Comparison of ENCODE assay signal across 8 cellular contexts in the genomic region with DNA sequence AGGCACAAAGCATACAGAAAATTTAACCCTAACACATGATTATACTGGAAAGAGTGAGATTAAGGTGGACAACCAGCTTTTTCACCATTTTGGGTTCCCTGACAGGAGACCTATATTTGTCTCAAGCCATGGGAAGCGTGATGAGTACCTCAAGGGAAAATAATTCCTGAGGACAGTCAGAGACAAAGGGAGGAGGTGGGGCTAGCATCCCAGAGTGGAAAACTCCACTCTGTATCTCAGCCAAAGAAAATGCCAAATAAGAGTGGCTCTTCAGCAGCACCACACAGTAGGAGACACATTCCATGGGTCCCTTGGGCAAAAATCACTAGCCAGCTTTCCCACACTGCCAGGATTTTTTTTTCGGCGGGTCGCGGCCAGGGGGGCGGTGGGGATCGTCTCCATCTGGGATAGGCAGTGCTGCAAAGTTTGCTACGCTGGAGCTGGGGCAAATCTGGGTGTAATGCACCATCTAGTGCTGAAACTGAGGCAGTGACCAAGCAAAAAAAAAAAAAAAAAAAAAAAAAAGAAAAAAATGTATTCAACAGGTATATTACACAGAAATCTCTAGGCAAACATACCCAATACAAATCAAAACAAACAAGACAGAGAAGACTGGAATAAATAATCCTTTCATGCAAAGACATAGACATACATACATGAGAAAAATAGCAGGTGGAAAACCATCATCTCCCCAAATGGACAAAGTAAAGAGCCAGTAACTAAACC.
A peak's percentile ranks its signal among the peaks of the same experiment; 100 is the strongest.
DNase-seq lines count a peak whose midpoint lies in the region; ATAC-seq and TF ChIP-seq lines count a peak whose summit lies in the region.

No MANE protein-coding gene starts in this region.

- H3K9ac ChIP-seq in NT2/D1 (ENCODE audit: insufficient read length, low read depth) = peak overlapping the region; percentile 64

- POLR2A ChIA-PET in BJ (lab: Charles Lee) = interaction anchor here (0.6 kb wide), 1 partner anchor 29 kb away, joined by 8 read pairs; no protein-coding TSS in a partner anchor

- ATAC-seq in GM21723 (IDR thresholded peaks at IDR 0.05; ENCODE audit: unreplicated experiment) (peak; percentile 78), HG03095 (IDR thresholded peaks at IDR 0.05; ENCODE audit: unreplicated experiment) (no peak)

- H3K4me1 ChIP-seq in NT2/D1 (ENCODE audit: insufficient read depth, insufficient read length) = no peaks in the 10 kb centered on the region

- CTCF ChIA-PET in BJ (lab: Yijun Ruan, JAX) = interaction anchor here (0.6 to 1.0 kb wide), 7 partner anchors 10 to 982 kb away, joined by 3 to 4 read pairs (median 3); no protein-coding TSS in a partner anchor

- H3K36me3 ChIP-seq in BJ (ENCODE audit: control insufficient read depth, insufficient read depth, low read length) (no peaks in the 10 kb centered on the region), NT2/D1 (ENCODE audit: insufficient read depth, insufficient read length, low read length) (no peaks in the 10 kb centered on the region)

- DNase-seq in BJ (ENCODE audit: low read depth) = no peak
- DNase-seq in NT2/D1 (ENCODE audit: low read depth, low spot score) = peak; percentile 32
- DNase-seq in fibroblast of peridontal ligament (ENCODE audit: extremely low read depth) = peak; percentile 14
- no peak for DNase-seq in T-helper 9 cell
- no peak for DNase-seq in hippocampal formation (lab: John Stamatoyannopoulos, UW)
- DNase-seq in GF-D8 (lab: John Stamatoyannopoulos, UW) = no peak

- no peaks in the 10 kb centered on the region for H3K27me3 ChIP-seq in BJ (ENCODE audit: control insufficient read depth, insufficient read depth, low read length)
- no peaks in the 10 kb centered on the region for H3K27me3 ChIP-seq in NT2/D1 (ENCODE audit: insufficient read depth, insufficient read length)

- H3K9me3 ChIP-seq in NT2/D1 (ENCODE audit: insufficient read depth, low read length) = no peaks in the 10 kb centered on the region

- peak; percentile 61 for TF ChIP-seq CTCF in BJ (IDR thresholded peaks at IDR 0.05; ENCODE audit: insufficient read depth, low read depth, low read length)

- H3K4me3 ChIP-seq in BJ (ENCODE audit: low read depth, low read length) = peak overlapping the region; percentile 47
- H3K4me3 ChIP-seq in NT2/D1 (ENCODE audit: insufficient read length, low read depth) = peak overlapping the region; percentile 30

Comparison
In these comparisons a context has a peak if more than half of its experiments do, and no peak if none do; other contexts are left out.
1. DNase-seq: peak in NT2/D1 (single experiment) and fibroblast of peridontal ligament (single experiment); none in BJ (single experiment), T-helper 9 cell (single experiment), hippocampal formation (0 of 2) and GF-D8 (single experiment).